ENCODE assay signal across 1 cellular context in genomic region chr12:27560126-27560525, GRCh38.
TF ChIP-seq lines count a peak whose summit lies in the region.

No MANE protein-coding gene starts in this region.

TF ChIP-seq in IMR-90, 13 proteins besides CTCF, POLR2A, EP300 and RAD21:
- TF ChIP-seq BHLHE40 (IDR thresholded peaks at IDR 0.05; ENCODE audit: low read depth, low read length) = no peak
- no peak for TF ChIP-seq RCOR1 (IDR thresholded peaks at IDR 0.05; ENCODE audit: insufficient replicate concordance, low read length)
- TF ChIP-seq MXI1 (IDR thresholded peaks at IDR 0.05; ENCODE audit: borderline replicate concordance, low read depth, low read length) = no peak
- no peak for TF ChIP-seq CEBPB (IDR thresholded peaks at IDR 0.05; ENCODE audit: low read depth, low read length)
- no peak for TF ChIP-seq USF2 (IDR thresholded peaks at IDR 0.05; ENCODE audit: low read depth, low read length)
- TF ChIP-seq NFE2L2 (IDR thresholded peaks at IDR 0.05; ENCODE audit: low read depth, low read length) = no peak
- no peak for TF ChIP-seq CHD1 (IDR thresholded peaks at IDR 0.05; ENCODE audit: low read depth, low read length)
- no peak for TF ChIP-seq MAZ (IDR thresholded peaks at IDR 0.05; ENCODE audit: borderline replicate concordance, low read depth, low read length)
- no peak for TF ChIP-seq RFX5 (IDR thresholded peaks at IDR 0.05; ENCODE audit: low read depth, low read length)
- no peak for TF ChIP-seq SMC3 (IDR thresholded peaks at IDR 0.05; ENCODE audit: low read depth, low read length)
- TF ChIP-seq, protein P1, sequence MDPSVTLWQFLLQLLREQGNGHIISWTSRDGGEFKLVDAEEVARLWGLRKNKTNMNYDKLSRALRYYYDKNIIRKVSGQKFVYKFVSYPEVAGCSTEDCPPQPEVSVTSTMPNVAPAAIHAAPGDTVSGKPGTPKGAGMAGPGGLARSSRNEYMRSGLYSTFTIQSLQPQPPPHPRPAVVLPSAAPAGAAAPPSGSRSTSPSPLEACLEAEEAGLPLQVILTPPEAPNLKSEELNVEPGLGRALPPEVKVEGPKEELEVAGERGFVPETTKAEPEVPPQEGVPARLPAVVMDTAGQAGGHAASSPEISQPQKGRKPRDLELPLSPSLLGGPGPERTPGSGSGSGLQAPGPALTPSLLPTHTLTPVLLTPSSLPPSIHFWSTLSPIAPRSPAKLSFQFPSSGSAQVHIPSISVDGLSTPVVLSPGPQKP (IDR thresholded peaks at IDR 0.05; ENCODE audit: borderline replicate concordance, low read depth, low read length) = no peak
- no peak for TF ChIP-seq FOS (IDR thresholded peaks at IDR 0.05; ENCODE audit: low read depth, low read length)
- TF ChIP-seq MAFK (IDR thresholded peaks at IDR 0.05; ENCODE audit: low read depth, low read length) = no peak
